Comparison of ENCODE assay signal across 12 cellular contexts in the genomic region with DNA sequence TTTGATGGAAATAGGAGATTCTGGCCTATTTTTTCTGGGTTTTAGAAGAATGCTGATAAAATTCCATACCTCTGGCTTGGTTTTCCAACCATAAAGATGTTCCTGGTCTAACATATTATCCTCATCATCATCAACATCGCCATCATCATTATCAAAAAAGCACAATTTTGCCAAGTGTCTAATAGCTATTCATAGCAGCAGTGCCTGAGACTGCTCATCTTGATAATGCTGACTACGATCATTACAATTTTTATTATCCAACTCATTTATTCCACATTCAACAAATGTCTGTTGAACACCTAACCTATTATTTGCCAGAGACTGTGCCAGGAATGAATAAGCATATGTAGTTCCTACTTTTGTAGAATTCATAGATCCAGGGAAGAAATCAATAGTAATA.
"Had no signal": no experiment of that assay in that cellular context is flagged by ENCODE, and none has a peak within 500 bp of the region (broad histone marks: within the 10 kb centered on the region; RNA-seq: fewer than 3 reads in every experiment).

No MANE protein-coding gene starts in this region.

- H3K27me3 Mint-ChIP-seq: activated CD8-positive, alpha-beta T cell treated with anti-CD3 and anti-CD28 coated beads for 36 hours; activated naive CD4-positive, alpha-beta T cell treated with anti-CD3 and anti-CD28 coated beads, Interleukin-2, amount 50 U/mL, for 24 hours; stimulated activated naive CD8-positive, alpha-beta T cell treated with anti-CD3 and anti-CD28 coated beads, Interleukin-15, Interleukin-2, amounts not matched to agents 100 ng/mL and 50 ng/mL, for 24 hours had no signal

- H3K4me1 ChIP-seq: adrenal gland, colonic mucosa, right lobe of liver, upper lobe of left lung had no signal

- H3K36me3 ChIP-seq: adrenal gland, cardiac muscle cell, colonic mucosa, esophagus squamous epithelium, right lobe of liver, spleen, upper lobe of left lung had no signal

- H3K27me3 ChIP-seq: adrenal gland, cardiac muscle cell, colonic mucosa, esophagus squamous epithelium, right lobe of liver, spleen, upper lobe of left lung had no signal

- H3K9me3 ChIP-seq: adrenal gland, colonic mucosa, esophagus squamous epithelium, right lobe of liver, spleen, upper lobe of left lung had no signal

- H3K4me3 Mint-ChIP-seq: activated CD8-positive, alpha-beta T cell treated with anti-CD3 and anti-CD28 coated beads for 36 hours; activated naive CD4-positive, alpha-beta T cell treated with anti-CD3 and anti-CD28 coated beads, Interleukin-2, amount 50 U/mL, for 24 hours; activated T-cell treated with anti-CD3 and anti-CD28 coated beads, Interleukin-2, amount 50 U/mL, for 4 hours; neural crest cell; stimulated activated naive CD8-positive, alpha-beta T cell treated with anti-CD3 and anti-CD28 coated beads, Interleukin-15, Interleukin-2, amounts not matched to agents 100 ng/mL and 50 ng/mL, for 24 hours had no signal

- H3K4me3 ChIP-seq: adrenal gland, cardiac muscle cell, colonic mucosa, esophagus squamous epithelium, right lobe of liver, spleen, upper lobe of left lung had no signal

- ATAC-seq: right lobe of liver had no signal

- H3K9me3 Mint-ChIP-seq: activated CD8-positive, alpha-beta T cell treated with anti-CD3 and anti-CD28 coated beads for 36 hours; activated naive CD4-positive, alpha-beta T cell treated with anti-CD3 and anti-CD28 coated beads, Interleukin-2, amount 50 U/mL, for 24 hours; activated T-cell treated with anti-CD3 and anti-CD28 coated beads, Interleukin-2, amount 50 U/mL, for 4 hours; neural crest cell had no signal

- H3K27ac ChIP-seq: adrenal gland, cardiac muscle cell, colonic mucosa, esophagus squamous epithelium, right lobe of liver, spleen, upper lobe of left lung had no signal

- H3K4me1 Mint-ChIP-seq: neural crest cell had no signal

- H3K27ac Mint-ChIP-seq: activated CD8-positive, alpha-beta T cell treated with anti-CD3 and anti-CD28 coated beads for 36 hours; activated naive CD4-positive, alpha-beta T cell treated with anti-CD3 and anti-CD28 coated beads, Interleukin-2, amount 50 U/mL, for 24 hours; stimulated activated naive CD8-positive, alpha-beta T cell treated with anti-CD3 and anti-CD28 coated beads, Interleukin-15, Interleukin-2, amounts not matched to agents 100 ng/mL and 50 ng/mL, for 24 hours had no signal

- DNase-seq: esophagus squamous epithelium, right lobe of liver, spleen, upper lobe of left lung had no signal
